10 cellular contexts compared by ENCODE assay signal in the genomic region with DNA sequence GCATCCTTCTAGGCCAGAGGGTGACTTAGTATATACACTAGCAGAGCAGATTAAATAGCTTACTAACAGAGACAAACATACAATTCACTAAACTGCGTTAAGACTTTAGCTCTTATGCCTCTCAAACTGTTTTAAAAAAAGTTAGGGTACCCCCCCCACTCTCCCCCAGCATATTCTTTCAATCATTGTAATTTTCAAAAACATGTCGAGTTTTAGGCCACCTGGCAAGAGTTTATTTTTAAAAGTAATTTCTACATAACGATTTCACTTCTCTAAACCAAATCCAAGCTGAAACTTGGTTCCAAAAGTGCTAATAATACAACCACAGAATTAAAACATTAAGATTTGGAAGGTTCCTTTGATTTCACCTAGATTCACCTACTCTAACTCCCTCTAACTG.
DNase-seq lines count a peak whose midpoint lies in the region; ATAC-seq lines count a peak whose summit lies in the region.
"Had no signal": no experiment of that assay in that cellular context is flagged by ENCODE, and none has a peak within 500 bp of the region (broad histone marks: within the 10 kb centered on the region; RNA-seq: fewer than 3 reads in every experiment).

No MANE protein-coding gene starts in this region.

- H3K9me3 Mint-ChIP-seq in stimulated activated naive CD8-positive, alpha-beta T cell treated with anti-CD3 and anti-CD28 coated beads, Interleukin-15, Interleukin-2, amounts not matched to agents 100 ng/mL and 50 ng/mL, for 24 hours: no peaks in the 10 kb centered on the region
- no peaks in the 10 kb centered on the region for H3K9me3 Mint-ChIP-seq in activated naive CD8-positive, alpha-beta T cell (ENCODE audit: low read depth)
- no peaks in the 10 kb centered on the region for H3K9me3 Mint-ChIP-seq in naive B cell

- H3K4me1 Mint-ChIP-seq in stimulated activated naive CD8-positive, alpha-beta T cell treated with anti-CD3 and anti-CD28 coated beads, Interleukin-15, Interleukin-2, amounts not matched to agents 100 ng/mL and 50 ng/mL, for 24 hours (ENCODE audit: low read depth): peaks cover 65% of the 10 kb centered on the region
- peaks cover 59% of the 10 kb centered on the region for H3K4me1 Mint-ChIP-seq in activated naive CD8-positive, alpha-beta T cell (ENCODE audit: low read depth)
- H3K4me1 Mint-ChIP-seq in naive B cell: peaks cover 32 to 62% (median 47%) of the 10 kb centered on the region in 3 donors

- peaks cover 22% of the 10 kb centered on the region for H3K36me3 Mint-ChIP-seq in stimulated activated naive CD8-positive, alpha-beta T cell treated with anti-CD3 and anti-CD28 coated beads, Interleukin-15, Interleukin-2, amounts not matched to agents 100 ng/mL and 50 ng/mL, for 24 hours (ENCODE audit: low read depth)
- peaks cover 20% of the 10 kb centered on the region for H3K36me3 Mint-ChIP-seq in activated naive CD8-positive, alpha-beta T cell
- H3K36me3 Mint-ChIP-seq in naive B cell: peaks cover 11 to 17% of the 10 kb centered on the region in 2 donors

- peak overlapping the region; percentile 40 for H3K27ac Mint-ChIP-seq in stimulated activated naive CD8-positive, alpha-beta T cell treated with anti-CD3 and anti-CD28 coated beads, Interleukin-15, Interleukin-2, amounts not matched to agents 100 ng/mL and 50 ng/mL, for 24 hours
- peak overlapping the region; percentile 28 for H3K27ac Mint-ChIP-seq in activated naive CD8-positive, alpha-beta T cell
- peak overlapping the region; percentile 28 to 91 (median 82) for H3K27ac Mint-ChIP-seq in naive B cell

- no peak for ATAC-seq in stimulated activated naive CD8-positive, alpha-beta T cell treated with anti-CD3 and anti-CD28 coated beads, Interleukin-15, Interleukin-2, amounts not matched to agents 100 U/mL and 50 U/mL, for 24 hours
- ATAC-seq in naive B cell (ENCODE audit: low read depth in 2 of 2) (peak; percentile 5 to 16), GM21515 (IDR thresholded peaks at IDR 0.05; ENCODE audit: unreplicated experiment) (no peak), sciatic nerve (no peak)

- DNase-seq in stimulated activated naive CD8-positive, alpha-beta T cell treated with anti-CD3 and anti-CD28 coated beads, Interleukin-15, Interleukin-2, amounts not matched to agents 100 U/mL and 50 U/mL, for 24 hours: no peak
- DNase-seq in naive B cell: peak; percentile 36
- no peak for DNase-seq in GDM1 (lab: John Stamatoyannopoulos, UW)
- DNase-seq in SKM-1 (lab: John Stamatoyannopoulos, UW; ENCODE audit: unreplicated experiment): no peak
- DNase-seq in sciatic nerve (ENCODE audit: low spot score): no peak
- DNase-seq: Caco-2, NCI-H2171 treated with DMSO at 0.1 percent for 48 hours had no signal

- peak overlapping the region; percentile 61 for H3K4me3 Mint-ChIP-seq in stimulated activated naive CD8-positive, alpha-beta T cell treated with anti-CD3 and anti-CD28 coated beads, Interleukin-15, Interleukin-2, amounts not matched to agents 100 ng/mL and 50 ng/mL, for 24 hours
- peak overlapping the region; percentile 60 for H3K4me3 Mint-ChIP-seq in activated naive CD8-positive, alpha-beta T cell
- H3K4me3 Mint-ChIP-seq in naive B cell: peak overlapping the region; percentile 70 to 89 (median 77)

- no peaks in the 10 kb centered on the region for H3K27me3 Mint-ChIP-seq in stimulated activated naive CD8-positive, alpha-beta T cell treated with anti-CD3 and anti-CD28 coated beads, Interleukin-15, Interleukin-2, amounts not matched to agents 100 ng/mL and 50 ng/mL, for 24 hours
- H3K27me3 Mint-ChIP-seq in activated naive CD8-positive, alpha-beta T cell: no peaks in the 10 kb centered on the region
- H3K27me3 Mint-ChIP-seq in naive B cell: no peaks in the 10 kb centered on the region

- intact Hi-C loops in sciatic nerve (cut with DNase I): no loop called here

Comparison
In these comparisons a context has a peak if more than half of its experiments do, and no peak if none do; other contexts are left out.
1. H3K27ac Mint-ChIP-seq: peak in every context shown above with its lines; median percentile 82 in naive B cell; 40 in stimulated activated naive CD8-positive, alpha-beta T cell treated with anti-CD3 and anti-CD28 coated beads, Interleukin-15, Interleukin-2, amounts not matched to agents 100 ng/mL and 50 ng/mL, for 24 hours; 28 in activated naive CD8-positive, alpha-beta T cell.
2. ATAC-seq: peak in naive B cell (2 of 2); none in stimulated activated naive CD8-positive, alpha-beta T cell treated with anti-CD3 and anti-CD28 coated beads, Interleukin-15, Interleukin-2, amounts not matched to agents 100 U/mL and 50 U/mL, for 24 hours (single experiment), GM21515 (single experiment) and sciatic nerve (single experiment).
3. Peak in every context shown above with its lines, with median percentiles within 50 percentile points of each other: H3K4me3 Mint-ChIP-seq.